In the genomic region with DNA sequence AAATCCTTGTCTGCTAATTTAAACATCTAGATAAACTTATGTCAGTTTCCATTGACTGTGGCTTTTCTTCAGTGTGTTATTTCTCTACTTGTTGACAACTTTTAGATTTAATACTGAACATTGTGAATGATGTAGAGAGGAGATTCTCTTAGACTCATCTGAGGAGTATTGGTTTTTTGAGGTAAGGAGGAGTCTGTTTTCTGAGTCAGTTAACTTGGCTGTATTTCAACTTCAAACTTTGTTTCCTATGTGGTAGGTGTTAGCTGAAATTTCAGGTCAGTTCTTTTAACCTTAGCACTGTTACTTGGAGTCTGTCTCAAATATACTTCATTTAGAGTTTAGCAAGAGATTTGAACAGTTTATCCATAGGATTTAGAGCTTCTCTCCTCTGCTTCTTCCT, we compare ENCODE assay signal across 27 cellular contexts.
A peak's percentile ranks its signal among the peaks of the same experiment; 100 is the strongest.
DNase-seq lines count a peak whose midpoint lies in the region; ATAC-seq, FAIRE-seq and TF ChIP-seq lines count a peak whose summit lies in the region.
"Had no signal": no experiment of that assay in that cellular context is flagged by ENCODE, and none has a peak within 500 bp of the region (broad histone marks: within the 10 kb centered on the region; RNA-seq: fewer than 3 reads in every experiment).

No MANE protein-coding gene starts in this region.

- no peak overlapping the region for H3K27ac Mint-ChIP-seq in stimulated activated naive CD8-positive, alpha-beta T cell treated with anti-CD3 and anti-CD28 coated beads, Interleukin-15, amount 100 ng/mL, for 72 hours
- H3K27ac Mint-ChIP-seq: activated T-cell treated with anti-CD3 and anti-CD28 coated beads, Interleukin-2, amount 50 U/mL, for 72 hours; WTC11 had no signal

- TF ChIP-seq CTCF in bronchial epithelial cell (IDR thresholded peaks at IDR 0.05; ENCODE audit: insufficient read depth, low read length, severe bottlenecking) (no peak), adrenal gland (IDR thresholded peaks at IDR 0.05) (no peak)

- H3K36me3 ChIP-seq in bronchial epithelial cell (ENCODE audit: control insufficient read depth, insufficient read depth, low read length) (no peaks in the 10 kb centered on the region), adrenal gland (replicated peaks in 1 of 2) (no peaks in the 10 kb centered on the region)
- H3K36me3 ChIP-seq: breast epithelium, MG63, Peyer's patch, prostate gland, stomach had no signal

- no peak overlapping the region for H3K27ac ChIP-seq in adrenal gland
- H3K27ac ChIP-seq: BLaER1 treated with 17β-estradiol and CSF1 and Interleukin-3, amounts not matched to agents 10 nM and 100 nM; breast epithelium; Peyer's patch; prostate gland; stomach had no signal

- H3K27me3 Mint-ChIP-seq in stimulated activated naive CD8-positive, alpha-beta T cell treated with anti-CD3 and anti-CD28 coated beads, Interleukin-15, amount 100 ng/mL, for 72 hours, result no peaks in the 10 kb centered on the region

- H3K9me3 Mint-ChIP-seq in stimulated activated naive CD8-positive, alpha-beta T cell treated with anti-CD3 and anti-CD28 coated beads, Interleukin-15, amount 100 ng/mL, for 72 hours, result peaks cover 0 to 7% of the 10 kb centered on the region in 2 donors

- ATAC-seq in stimulated activated naive CD8-positive, alpha-beta T cell treated with anti-CD3 and anti-CD28 coated beads, Interleukin-15, amount 100 ng/mL, for 72 hours, result no peak
- ATAC-seq: activated T-cell treated with anti-CD3 and anti-CD28 coated beads, Interleukin-2, amount 50 U/mL, for 72 hours; K562; WTC11 had no signal

- DNase-seq in M059J (ENCODE audit: low read depth), result peak; percentile 30
- DNase-seq in bronchial epithelial cell (ENCODE audit: low read depth), result peak; percentile 23
- peak; percentile 26 for DNase-seq in iris pigment epithelial cell (ENCODE audit: low read depth)
- DNase-seq in renal cortical epithelial cell (ENCODE audit: low read depth), result peak; percentile 56
- DNase-seq in stimulated activated naive CD8-positive, alpha-beta T cell treated with anti-CD3 and anti-CD28 coated beads, Interleukin-15, amount 100 ng/mL, for 72 hours, result no peak
- DNase-seq in islet precursor cell, result no peak
- DNase-seq in adrenal gland, result no peak
- DNase-seq: activated CD4-positive, alpha-beta T cell treated with anti-CD3 and anti-CD28 coated beads, Interleukin-2, amount 50 U/mL, for 1 hour; activated naive CD4-positive, alpha-beta T cell; activated T-cell treated with anti-CD3 and anti-CD28 coated beads, Interleukin-2, amount 50 U/mL, for 72 hours; DMS53; glutamatergic neuron; H7; MG63; NCI-H1105 treated with DMSO at 0.1 percent for 48 hours; NCI-H1930; NCI-H526 treated with DMSO at 0.1 percent for 48 hours; Peyer's patch; SIG-M5; stomach had no signal

- intact Hi-C loops in adrenal gland (cut with DNase I), result no loop called here

- H3K27me3 ChIP-seq in bronchial epithelial cell (ENCODE audit: control insufficient read depth, insufficient read depth, low read length) (no peaks in the 10 kb centered on the region), adrenal gland (no peaks in the 10 kb centered on the region)
- H3K27me3 ChIP-seq: BLaER1 treated with 17β-estradiol and CSF1 and Interleukin-3, amounts not matched to agents 10 nM and 100 nM; breast epithelium; MG63; Peyer's patch; stomach; tibial nerve had no signal

- FAIRE-seq in bronchial epithelial cell (lab: Jason Lieb, UNC), result no peak
- FAIRE-seq: G401.6, K562 had no signal

- H3K4me1 ChIP-seq in adrenal gland (replicated peaks in 1 of 2), result peaks cover 0 to 6% of the 10 kb centered on the region in 2 donors
- H3K4me1 ChIP-seq: BLaER1 treated with 17β-estradiol and CSF1 and Interleukin-3, amounts not matched to agents 10 nM and 100 nM; breast epithelium; Peyer's patch; prostate gland had no signal

- H3K4me3 Mint-ChIP-seq in stimulated activated naive CD8-positive, alpha-beta T cell treated with anti-CD3 and anti-CD28 coated beads, Interleukin-15, amount 100 ng/mL, for 72 hours, result no peak overlapping the region
- H3K4me3 Mint-ChIP-seq: activated T-cell treated with anti-CD3 and anti-CD28 coated beads, Interleukin-2, amount 50 U/mL, for 72 hours; WTC11 had no signal

- no peaks in the 10 kb centered on the region for H3K4me1 Mint-ChIP-seq in stimulated activated naive CD8-positive, alpha-beta T cell treated with anti-CD3 and anti-CD28 coated beads, Interleukin-15, amount 100 ng/mL, for 72 hours
- H3K4me1 Mint-ChIP-seq: WTC11 had no signal

- H3K4me3 ChIP-seq in bronchial epithelial cell (ENCODE audit: low read depth, low read length) (no peak overlapping the region), adrenal gland (no peak overlapping the region)
- H3K4me3 ChIP-seq: BLaER1 treated with 17β-estradiol and CSF1 and Interleukin-3, amounts not matched to agents 10 nM and 100 nM; breast epithelium; K562; MG63; Peyer's patch; prostate gland; stomach; tibial nerve had no signal

- TF ChIP-seq POLR2A in adrenal gland (IDR thresholded peaks at IDR 0.05), result no peak

- peaks cover 0 to 6% (median 0%) of the 10 kb centered on the region in 3 donors for H3K9me3 ChIP-seq in adrenal gland (replicated peaks in 1 of 3)
- H3K9me3 ChIP-seq: breast epithelium, MG63, Peyer's patch, prostate gland, stomach, tibial nerve had no signal

Comparison
In these comparisons a context has a peak if more than half of its experiments do, and no peak if none do; other contexts are left out.
1. DNase-seq: peak in M059J (single experiment), bronchial epithelial cell (single experiment), iris pigment epithelial cell (single experiment) and renal cortical epithelial cell (single experiment); none in stimulated activated naive CD8-positive, alpha-beta T cell treated with anti-CD3 and anti-CD28 coated beads, Interleukin-15, amount 100 ng/mL, for 72 hours (0 of 2), islet precursor cell (single experiment) and adrenal gland (0 of 7).